Comparison of ENCODE assay signal across 1 cellular context in the genomic region with DNA sequence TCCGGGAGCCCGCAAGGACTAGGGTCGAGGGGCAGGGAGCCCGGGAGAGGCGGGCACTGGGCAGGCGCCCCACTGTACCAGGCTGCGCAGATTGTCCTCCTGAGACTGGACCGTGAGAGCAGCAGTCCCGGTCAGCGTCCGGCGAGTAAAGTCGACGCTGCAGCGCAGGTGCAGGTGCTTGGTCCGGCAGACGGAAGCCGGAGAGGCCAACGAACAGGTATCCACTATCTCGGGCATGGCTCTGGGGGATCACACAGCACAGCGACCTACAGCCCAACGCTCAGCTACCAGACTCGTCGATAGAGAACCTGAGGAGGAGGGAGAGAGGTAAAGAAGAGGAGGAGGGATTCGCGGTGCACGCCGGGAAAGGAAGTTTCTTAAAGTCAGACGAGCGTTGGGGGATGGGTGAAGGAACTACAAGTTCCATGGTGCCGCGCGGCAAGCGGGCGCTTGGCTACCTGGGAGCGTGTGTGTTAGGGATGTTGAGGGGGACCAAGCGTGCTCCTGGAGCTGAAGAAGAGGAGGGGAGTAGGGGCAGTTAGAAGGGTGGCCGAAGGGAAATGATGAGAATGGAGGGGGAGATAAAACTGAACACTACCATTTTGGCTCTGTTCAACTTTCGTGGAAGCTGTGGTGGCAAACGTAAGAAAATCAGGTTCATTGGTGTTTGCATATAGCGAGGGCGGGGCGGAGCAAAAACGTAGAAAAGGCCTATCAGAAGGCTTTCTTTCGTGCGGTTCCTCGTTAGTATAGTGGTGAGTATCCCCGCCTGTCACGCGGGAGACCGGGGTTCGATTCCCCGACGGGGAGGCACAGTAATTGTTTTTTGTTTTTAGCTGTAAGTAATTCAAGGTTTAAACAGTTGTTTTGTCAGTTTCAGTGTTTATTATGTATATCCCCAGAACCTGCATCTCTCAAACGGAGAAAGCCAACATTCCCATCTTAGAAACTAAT.
A peak's percentile ranks its signal among the peaks of the same experiment; 100 is the strongest.
TF ChIP-seq lines count a peak whose summit lies in the region.

TSS of gene LTA4H (minus strand) at position 305 of the 954 bp plus-strand sequence. CDS start at position 237, 68 bp downstream.

TF ChIP-seq in HEK293, 187 proteins besides CTCF, POLR2A, EP300 and RAD21 (continued from another document and continues in another):
- no peak for TF ChIP-seq ZNF19 (tag by site-specific recombination; IDR thresholded peaks at IDR 0.05; ENCODE audit: low read depth)
- TF ChIP-seq REPIN1 (tag by site-specific recombination; IDR thresholded peaks at IDR 0.05; ENCODE audit: low read depth) = 0 out of 2 replicates have a peak, but pooled peaks have one; percentile 41
- peak; percentile 98 for TF ChIP-seq ZBTB17 (tag by site-specific recombination; IDR thresholded peaks at IDR 0.05)
- TF ChIP-seq ZNF138 (tag by site-specific recombination; IDR thresholded peaks at IDR 0.05; ENCODE audit: borderline replicate concordance) = no peak
- no peak for TF ChIP-seq ZNF169 (tag by site-specific recombination; IDR thresholded peaks at IDR 0.05)
- TF ChIP-seq ZNF24 (tag by site-specific recombination; IDR thresholded peaks at IDR 0.05) = peak; percentile 63; the same call in 1 of the 2 replicates
- TF ChIP-seq, protein P1, sequence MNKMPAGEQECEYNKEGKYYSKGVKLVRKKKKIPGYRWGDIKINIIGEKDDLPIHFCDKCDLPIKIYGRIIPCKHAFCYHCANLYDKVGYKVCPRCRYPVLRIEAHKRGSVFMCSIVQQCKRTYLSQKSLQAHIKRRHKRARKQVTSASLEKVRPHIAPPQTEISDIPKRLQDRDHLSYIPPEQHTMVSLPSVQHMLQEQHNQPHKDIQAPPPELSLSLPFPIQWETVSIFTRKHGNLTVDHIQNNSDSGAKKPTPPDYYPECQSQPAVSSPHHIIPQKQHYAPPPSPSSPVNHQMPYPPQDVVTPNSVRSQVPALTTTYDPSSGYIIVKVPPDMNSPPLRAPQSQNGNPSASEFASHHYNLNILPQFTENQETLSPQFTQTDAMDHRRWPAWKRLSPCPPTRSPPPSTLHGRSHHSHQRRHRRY (tag by site-specific recombination; IDR thresholded peaks at IDR 0.05) = no peak
- TF ChIP-seq ZNF292 (tag by site-specific recombination; IDR thresholded peaks at IDR 0.05; ENCODE audit: borderline replicate concordance, low read depth) = no peak
- TF ChIP-seq ZBTB21 (tag by site-specific recombination; IDR thresholded peaks at IDR 0.05) = no peak; the same call in 1 of the 2 replicates
- 0 out of 2 replicates have a peak, but pooled peaks have one; percentile 35 for TF ChIP-seq PBX3 (CRISPR knock-in tag; IDR thresholded peaks at IDR 0.05)
- TF ChIP-seq SP3 (tag by site-specific recombination; IDR thresholded peaks at IDR 0.05) = peak; percentile 89
- TF ChIP-seq ZNF394 (tag by site-specific recombination; IDR thresholded peaks at IDR 0.05; ENCODE audit: borderline replicate concordance) = peak; percentile 76
- TF ChIP-seq ZNF610 (tag by site-specific recombination; IDR thresholded peaks at IDR 0.05; ENCODE audit: borderline replicate concordance) = peak; percentile 81; the same call in 1 of the 2 replicates
- no peak for TF ChIP-seq ZNF211 (tag by site-specific recombination; IDR thresholded peaks at IDR 0.05; ENCODE audit: low read depth)
- TF ChIP-seq ZNF10 (tag by site-specific recombination; IDR thresholded peaks at IDR 0.05) = peak; percentile 57; the same call in 1 of the 2 replicates
- TF ChIP-seq ZNF629 (tag by site-specific recombination; IDR thresholded peaks at IDR 0.05) = peak; percentile 79
- peak; percentile 44 for TF ChIP-seq MZF1 (tag by site-specific recombination; IDR thresholded peaks at IDR 0.05; ENCODE audit: borderline replicate concordance)
- TF ChIP-seq ZSCAN30 (tag by site-specific recombination; IDR thresholded peaks at IDR 0.05) = peak; percentile 55; the same call in 1 of the 2 replicates
- TF ChIP-seq, protein P2, sequence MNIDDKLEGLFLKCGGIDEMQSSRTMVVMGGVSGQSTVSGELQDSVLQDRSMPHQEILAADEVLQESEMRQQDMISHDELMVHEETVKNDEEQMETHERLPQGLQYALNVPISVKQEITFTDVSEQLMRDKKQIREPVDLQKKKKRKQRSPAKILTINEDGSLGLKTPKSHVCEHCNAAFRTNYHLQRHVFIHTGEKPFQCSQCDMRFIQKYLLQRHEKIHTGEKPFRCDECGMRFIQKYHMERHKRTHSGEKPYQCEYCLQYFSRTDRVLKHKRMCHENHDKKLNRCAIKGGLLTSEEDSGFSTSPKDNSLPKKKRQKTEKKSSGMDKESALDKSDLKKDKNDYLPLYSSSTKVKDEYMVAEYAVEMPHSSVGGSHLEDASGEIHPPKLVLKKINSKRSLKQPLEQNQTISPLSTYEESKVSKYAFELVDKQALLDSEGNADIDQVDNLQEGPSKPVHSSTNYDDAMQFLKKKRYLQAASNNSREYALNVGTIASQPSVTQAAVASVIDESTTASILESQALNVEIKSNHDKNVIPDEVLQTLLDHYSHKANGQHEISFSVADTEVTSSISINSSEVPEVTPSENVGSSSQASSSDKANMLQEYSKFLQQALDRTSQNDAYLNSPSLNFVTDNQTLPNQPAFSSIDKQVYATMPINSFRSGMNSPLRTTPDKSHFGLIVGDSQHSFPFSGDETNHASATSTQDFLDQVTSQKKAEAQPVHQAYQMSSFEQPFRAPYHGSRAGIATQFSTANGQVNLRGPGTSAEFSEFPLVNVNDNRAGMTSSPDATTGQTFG (tag by site-specific recombination; IDR thresholded peaks at IDR 0.05; ENCODE audit: borderline replicate concordance) = no peak
- peak; percentile 49; the same call in 1 of the 2 replicates for TF ChIP-seq ZNF518A (tag by site-specific recombination; conservative IDR thresholded peaks at IDR 0.05; ENCODE audit: low read depth)
- TF ChIP-seq ZNF501 (tag by site-specific recombination; IDR thresholded peaks at IDR 0.05) = peak; percentile 94
- no peak for TF ChIP-seq TCF7L2 (IDR thresholded peaks at IDR 0.05; ENCODE audit: borderline replicate concordance, low read depth, low read length)
- TF ChIP-seq ZNF335 (tag by site-specific recombination; conservative IDR thresholded peaks at IDR 0.05) = peak; percentile 100
- TF ChIP-seq PRDM6 (tag by site-specific recombination; IDR thresholded peaks at IDR 0.05) = no peak
- TF ChIP-seq SP2 (tag by site-specific recombination; IDR thresholded peaks at IDR 0.05) = peak; percentile 65
- no peak for TF ChIP-seq ZNF404 (tag by site-specific recombination; IDR thresholded peaks at IDR 0.05)
- peak; percentile 98 for TF ChIP-seq ZNF366 (tag by site-specific recombination; conservative IDR thresholded peaks at IDR 0.05)
- TF ChIP-seq EGR2 (tag by site-specific recombination; IDR thresholded peaks at IDR 0.05; ENCODE audit: low read depth) = peak; percentile 72
- peak; percentile 97 for TF ChIP-seq KLF9 (tag by site-specific recombination; IDR thresholded peaks at IDR 0.05; ENCODE audit: low read depth)
- peak; percentile 56; the same call in 1 of the 2 replicates for TF ChIP-seq ZNF362 (tag by site-specific recombination; IDR thresholded peaks at IDR 0.05)
- TF ChIP-seq GFI1B (tag by site-specific recombination; IDR thresholded peaks at IDR 0.05) = no peak
- TF ChIP-seq, protein P3, sequence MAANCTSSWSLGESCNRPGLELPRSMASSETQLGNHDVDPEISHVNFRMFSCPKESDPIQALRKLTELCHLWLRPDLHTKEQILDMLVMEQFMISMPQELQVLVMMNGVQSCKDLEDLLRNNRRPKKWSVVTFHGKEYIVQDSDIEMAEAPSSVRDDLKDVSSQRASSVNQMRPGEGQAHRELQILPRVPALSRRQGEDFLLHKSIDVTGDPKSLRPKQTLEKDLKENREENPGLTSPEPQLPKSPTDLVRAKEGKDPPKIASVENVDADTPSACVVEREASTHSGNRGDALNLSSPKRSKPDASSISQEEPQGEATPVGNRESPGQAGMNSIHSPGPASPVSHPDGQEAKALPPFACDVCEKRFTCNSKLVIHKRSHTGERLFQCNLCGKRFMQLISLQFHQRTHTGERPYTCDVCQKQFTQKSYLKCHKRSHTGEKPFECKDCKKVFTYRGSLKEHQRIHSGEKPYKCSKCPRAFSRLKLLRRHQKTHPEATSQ (tag by site-specific recombination; IDR thresholded peaks at IDR 0.05) = no peak
- TF ChIP-seq, protein P4, sequence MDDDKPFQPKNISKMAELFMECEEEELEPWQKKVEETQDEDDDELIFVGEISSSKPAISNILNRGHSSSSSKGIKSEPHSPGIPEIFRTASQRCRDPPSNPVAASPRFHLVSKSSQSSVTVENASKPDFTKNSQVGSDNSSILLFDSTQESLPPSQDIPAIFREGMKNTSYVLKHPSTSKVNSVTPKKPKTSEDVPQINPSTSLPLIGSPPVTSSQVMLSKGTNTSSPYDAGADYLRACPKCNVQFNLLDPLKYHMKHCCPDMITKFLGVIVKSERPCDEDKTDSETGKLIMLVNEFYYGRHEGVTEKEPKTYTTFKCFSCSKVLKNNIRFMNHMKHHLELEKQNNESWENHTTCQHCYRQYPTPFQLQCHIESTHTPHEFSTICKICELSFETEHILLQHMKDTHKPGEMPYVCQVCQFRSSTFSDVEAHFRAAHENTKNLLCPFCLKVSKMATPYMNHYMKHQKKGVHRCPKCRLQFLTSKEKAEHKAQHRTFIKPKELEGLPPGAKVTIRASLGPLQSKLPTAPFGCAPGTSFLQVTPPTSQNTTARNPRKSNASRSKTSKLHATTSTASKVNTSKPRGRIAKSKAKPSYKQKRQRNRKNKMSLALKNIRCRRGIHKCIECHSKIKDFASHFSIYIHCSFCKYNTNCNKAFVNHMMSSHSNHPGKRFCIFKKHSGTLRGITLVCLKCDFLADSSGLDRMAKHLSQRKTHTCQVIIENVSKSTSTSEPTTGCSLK (tag by site-specific recombination; IDR thresholded peaks at IDR 0.05) = no peak
- no peak for TF ChIP-seq ZNF26 (tag by site-specific recombination; IDR thresholded peaks at IDR 0.05)
- TF ChIP-seq ZNF677 (tag by site-specific recombination; IDR thresholded peaks at IDR 0.05) = no peak
